ENCODE assay signal across 1 cellular context in genomic region chr4:17560065-17560673, GRCh38.
TF ChIP-seq lines count a peak whose summit lies in the region.

No MANE protein-coding gene starts in this region.

TF ChIP-seq in HepG2, 621 proteins besides CTCF, POLR2A, EP300 and RAD21 (continued from another document and continues in another):
- TF ChIP-seq ZNF512B (CRISPR knock-in tag; IDR thresholded peaks at IDR 0.05; ENCODE audit: borderline replicate concordance) = no peak
- TF ChIP-seq, protein P1, sequence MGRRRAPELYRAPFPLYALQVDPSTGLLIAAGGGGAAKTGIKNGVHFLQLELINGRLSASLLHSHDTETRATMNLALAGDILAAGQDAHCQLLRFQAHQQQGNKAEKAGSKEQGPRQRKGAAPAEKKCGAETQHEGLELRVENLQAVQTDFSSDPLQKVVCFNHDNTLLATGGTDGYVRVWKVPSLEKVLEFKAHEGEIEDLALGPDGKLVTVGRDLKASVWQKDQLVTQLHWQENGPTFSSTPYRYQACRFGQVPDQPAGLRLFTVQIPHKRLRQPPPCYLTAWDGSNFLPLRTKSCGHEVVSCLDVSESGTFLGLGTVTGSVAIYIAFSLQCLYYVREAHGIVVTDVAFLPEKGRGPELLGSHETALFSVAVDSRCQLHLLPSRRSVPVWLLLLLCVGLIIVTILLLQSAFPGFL (CRISPR knock-in tag; IDR thresholded peaks at IDR 0.05) = no peak
- no peak for TF ChIP-seq MAFF (IDR thresholded peaks at IDR 0.05; ENCODE audit: low read depth, low read length)
- TF ChIP-seq FOXC1 (CRISPR knock-in tag; IDR thresholded peaks at IDR 0.05; ENCODE audit: borderline replicate concordance) = no peak
- TF ChIP-seq SSRP1 (CRISPR knock-in tag; IDR thresholded peaks at IDR 0.05) = no peak; the same call in 1 of the 2 replicates
- TF ChIP-seq, protein P2, sequence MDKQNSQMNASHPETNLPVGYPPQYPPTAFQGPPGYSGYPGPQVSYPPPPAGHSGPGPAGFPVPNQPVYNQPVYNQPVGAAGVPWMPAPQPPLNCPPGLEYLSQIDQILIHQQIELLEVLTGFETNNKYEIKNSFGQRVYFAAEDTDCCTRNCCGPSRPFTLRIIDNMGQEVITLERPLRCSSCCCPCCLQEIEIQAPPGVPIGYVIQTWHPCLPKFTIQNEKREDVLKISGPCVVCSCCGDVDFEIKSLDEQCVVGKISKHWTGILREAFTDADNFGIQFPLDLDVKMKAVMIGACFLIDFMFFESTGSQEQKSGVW (CRISPR knock-in tag; IDR thresholded peaks at IDR 0.05; ENCODE audit: borderline replicate concordance) = no peak
- TF ChIP-seq RXRA (CRISPR knock-in tag; IDR thresholded peaks at IDR 0.05) = peak; percentile 43
- TF ChIP-seq, protein P3, sequence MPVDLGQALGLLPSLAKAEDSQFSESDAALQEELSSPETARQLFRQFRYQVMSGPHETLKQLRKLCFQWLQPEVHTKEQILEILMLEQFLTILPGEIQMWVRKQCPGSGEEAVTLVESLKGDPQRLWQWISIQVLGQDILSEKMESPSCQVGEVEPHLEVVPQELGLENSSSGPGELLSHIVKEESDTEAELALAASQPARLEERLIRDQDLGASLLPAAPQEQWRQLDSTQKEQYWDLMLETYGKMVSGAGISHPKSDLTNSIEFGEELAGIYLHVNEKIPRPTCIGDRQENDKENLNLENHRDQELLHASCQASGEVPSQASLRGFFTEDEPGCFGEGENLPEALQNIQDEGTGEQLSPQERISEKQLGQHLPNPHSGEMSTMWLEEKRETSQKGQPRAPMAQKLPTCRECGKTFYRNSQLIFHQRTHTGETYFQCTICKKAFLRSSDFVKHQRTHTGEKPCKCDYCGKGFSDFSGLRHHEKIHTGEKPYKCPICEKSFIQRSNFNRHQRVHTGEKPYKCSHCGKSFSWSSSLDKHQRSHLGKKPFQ (CRISPR knock-in tag; IDR thresholded peaks at IDR 0.05; ENCODE audit: insufficient replicate concordance) = no peak
- TF ChIP-seq TCF7 (IDR thresholded peaks at IDR 0.05; ENCODE audit: low read depth) = no peak
- TF ChIP-seq ZNF567 (CRISPR knock-in tag; IDR thresholded peaks at IDR 0.05; ENCODE audit: borderline replicate concordance) = no peak
- TF ChIP-seq RFX1 (IDR thresholded peaks at IDR 0.05) = peak; percentile 47
- no peak for TF ChIP-seq PITX1 (CRISPR knock-in tag; IDR thresholded peaks at IDR 0.05)
- TF ChIP-seq, protein P4, sequence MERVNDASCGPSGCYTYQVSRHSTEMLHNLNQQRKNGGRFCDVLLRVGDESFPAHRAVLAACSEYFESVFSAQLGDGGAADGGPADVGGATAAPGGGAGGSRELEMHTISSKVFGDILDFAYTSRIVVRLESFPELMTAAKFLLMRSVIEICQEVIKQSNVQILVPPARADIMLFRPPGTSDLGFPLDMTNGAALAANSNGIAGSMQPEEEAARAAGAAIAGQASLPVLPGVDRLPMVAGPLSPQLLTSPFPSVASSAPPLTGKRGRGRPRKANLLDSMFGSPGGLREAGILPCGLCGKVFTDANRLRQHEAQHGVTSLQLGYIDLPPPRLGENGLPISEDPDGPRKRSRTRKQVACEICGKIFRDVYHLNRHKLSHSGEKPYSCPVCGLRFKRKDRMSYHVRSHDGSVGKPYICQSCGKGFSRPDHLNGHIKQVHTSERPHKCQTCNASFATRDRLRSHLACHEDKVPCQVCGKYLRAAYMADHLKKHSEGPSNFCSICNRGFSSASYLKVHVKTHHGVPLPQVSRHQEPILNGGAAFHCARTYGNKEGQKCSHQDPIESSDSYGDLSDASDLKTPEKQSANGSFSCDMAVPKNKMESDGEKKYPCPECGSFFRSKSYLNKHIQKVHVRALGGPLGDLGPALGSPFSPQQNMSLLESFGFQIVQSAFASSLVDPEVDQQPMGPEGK (CRISPR knock-in tag; IDR thresholded peaks at IDR 0.05) = peak; percentile 18; the same call in 1 of the 2 replicates
- TF ChIP-seq ZNF253 (CRISPR knock-in tag; IDR thresholded peaks at IDR 0.05; ENCODE audit: borderline replicate concordance) = no peak
- no peak for TF ChIP-seq ZNF549 (CRISPR knock-in tag; IDR thresholded peaks at IDR 0.05)
- TF ChIP-seq SMARCE1 (IDR thresholded peaks at IDR 0.05; ENCODE audit: borderline replicate concordance) = no peak
- TF ChIP-seq ZMAT3 (CRISPR knock-in tag; conservative IDR thresholded peaks at IDR 0.05) = no peak
- no peak for TF ChIP-seq SRY (CRISPR knock-in tag; IDR thresholded peaks at IDR 0.05)
- no peak for TF ChIP-seq ZNF792 (CRISPR knock-in tag; IDR thresholded peaks at IDR 0.05)
- no peak for TF ChIP-seq THAP7 (CRISPR knock-in tag; IDR thresholded peaks at IDR 0.05)
- TF ChIP-seq ZGPAT (CRISPR knock-in tag; IDR thresholded peaks at IDR 0.05) = no peak
- TF ChIP-seq, protein P5, sequence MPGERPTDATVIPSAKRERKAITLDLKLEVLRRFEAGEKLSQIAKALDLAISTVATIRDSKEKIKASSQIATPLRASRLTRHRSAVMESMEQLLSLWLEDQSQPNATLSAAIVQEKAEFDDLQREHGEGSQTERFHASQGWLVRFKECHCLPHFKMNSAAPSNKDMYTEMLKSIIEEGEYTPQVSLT (CRISPR knock-in tag; IDR thresholded peaks at IDR 0.05; ENCODE audit: borderline replicate concordance, low read depth) = no peak
- no peak for TF ChIP-seq ZNF383 (CRISPR knock-in tag; IDR thresholded peaks at IDR 0.05; ENCODE audit: borderline replicate concordance)
- TF ChIP-seq KLF11 (CRISPR knock-in tag; IDR thresholded peaks at IDR 0.05) = no peak
- no peak for TF ChIP-seq ZNF225 (CRISPR knock-in tag; IDR thresholded peaks at IDR 0.05)
- TF ChIP-seq ZNF232 (CRISPR knock-in tag; IDR thresholded peaks at IDR 0.05; ENCODE audit: borderline replicate concordance) = no peak
- TF ChIP-seq ARNT (IDR thresholded peaks at IDR 0.05) = no peak
- TF ChIP-seq ZNF773 (CRISPR knock-in tag; IDR thresholded peaks at IDR 0.05; ENCODE audit: borderline replicate concordance) = no peak
- TF ChIP-seq, protein P6, sequence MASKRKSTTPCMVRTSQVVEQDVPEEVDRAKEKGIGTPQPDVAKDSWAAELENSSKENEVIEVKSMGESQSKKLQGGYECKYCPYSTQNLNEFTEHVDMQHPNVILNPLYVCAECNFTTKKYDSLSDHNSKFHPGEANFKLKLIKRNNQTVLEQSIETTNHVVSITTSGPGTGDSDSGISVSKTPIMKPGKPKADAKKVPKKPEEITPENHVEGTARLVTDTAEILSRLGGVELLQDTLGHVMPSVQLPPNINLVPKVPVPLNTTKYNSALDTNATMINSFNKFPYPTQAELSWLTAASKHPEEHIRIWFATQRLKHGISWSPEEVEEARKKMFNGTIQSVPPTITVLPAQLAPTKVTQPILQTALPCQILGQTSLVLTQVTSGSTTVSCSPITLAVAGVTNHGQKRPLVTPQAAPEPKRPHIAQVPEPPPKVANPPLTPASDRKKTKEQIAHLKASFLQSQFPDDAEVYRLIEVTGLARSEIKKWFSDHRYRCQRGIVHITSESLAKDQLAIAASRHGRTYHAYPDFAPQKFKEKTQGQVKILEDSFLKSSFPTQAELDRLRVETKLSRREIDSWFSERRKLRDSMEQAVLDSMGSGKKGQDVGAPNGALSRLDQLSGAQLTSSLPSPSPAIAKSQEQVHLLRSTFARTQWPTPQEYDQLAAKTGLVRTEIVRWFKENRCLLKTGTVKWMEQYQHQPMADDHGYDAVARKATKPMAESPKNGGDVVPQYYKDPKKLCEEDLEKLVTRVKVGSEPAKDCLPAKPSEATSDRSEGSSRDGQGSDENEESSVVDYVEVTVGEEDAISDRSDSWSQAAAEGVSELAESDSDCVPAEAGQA (IDR thresholded peaks at IDR 0.05; ENCODE audit: low read depth) = no peak
- TF ChIP-seq, protein P6 (CRISPR knock-in tag; IDR thresholded peaks at IDR 0.05; ENCODE audit: borderline replicate concordance) = no peak
- 0 out of 2 replicates have a peak, but pooled peaks have one; percentile 0 for TF ChIP-seq NCOA1 (CRISPR knock-in tag; IDR thresholded peaks at IDR 0.05)
- TF ChIP-seq RFXANK (CRISPR knock-in tag; IDR thresholded peaks at IDR 0.05) = no peak
- no peak for TF ChIP-seq AGO2 (optimal IDR thresholded peaks at IDR 0.05; ENCODE audit: low read depth, low read length)
- no peak for TF ChIP-seq ZNF766 (CRISPR knock-in tag; IDR thresholded peaks at IDR 0.05; ENCODE audit: borderline replicate concordance)
- TF ChIP-seq MTERF4 (CRISPR knock-in tag; IDR thresholded peaks at IDR 0.05) = no peak
- TF ChIP-seq ZNF180 (CRISPR knock-in tag; IDR thresholded peaks at IDR 0.05; ENCODE audit: borderline replicate concordance, low read depth) = no peak
- TF ChIP-seq XRCC5 (optimal IDR thresholded peaks at IDR 0.05; ENCODE audit: low read length) = no peak
- TF ChIP-seq GLI4 (CRISPR knock-in tag; IDR thresholded peaks at IDR 0.05; ENCODE audit: borderline replicate concordance) = no peak
- no peak for TF ChIP-seq ZNF484 (CRISPR knock-in tag; IDR thresholded peaks at IDR 0.05; ENCODE audit: borderline replicate concordance, low read depth)
- no peak; the same call in 1 of the 2 replicates for TF ChIP-seq NR2F6 (IDR thresholded peaks at IDR 0.05)
- peak; percentile 52; the same call in 1 of the 2 replicates for TF ChIP-seq NR2F6 (CRISPR knock-in tag; IDR thresholded peaks at IDR 0.05)
- no peak for TF ChIP-seq KLF12 (CRISPR knock-in tag; IDR thresholded peaks at IDR 0.05; ENCODE audit: borderline replicate concordance)
- no peak for TF ChIP-seq NBN (conservative IDR thresholded peaks at IDR 0.05)
- TF ChIP-seq, protein P7, sequence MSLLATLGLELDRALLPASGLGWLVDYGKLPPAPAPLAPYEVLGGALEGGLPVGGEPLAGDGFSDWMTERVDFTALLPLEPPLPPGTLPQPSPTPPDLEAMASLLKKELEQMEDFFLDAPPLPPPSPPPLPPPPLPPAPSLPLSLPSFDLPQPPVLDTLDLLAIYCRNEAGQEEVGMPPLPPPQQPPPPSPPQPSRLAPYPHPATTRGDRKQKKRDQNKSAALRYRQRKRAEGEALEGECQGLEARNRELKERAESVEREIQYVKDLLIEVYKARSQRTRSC (CRISPR knock-in tag; IDR thresholded peaks at IDR 0.05; ENCODE audit: low read depth) = no peak
- no peak for TF ChIP-seq ATF7-NPFF (CRISPR knock-in tag; IDR thresholded peaks at IDR 0.05; ENCODE audit: low read depth)
- peak; percentile 20 for TF ChIP-seq SKI (IDR thresholded peaks at IDR 0.05; ENCODE audit: partially characterized antibody)
- no peak for TF ChIP-seq ZNF674 (CRISPR knock-in tag; IDR thresholded peaks at IDR 0.05; ENCODE audit: low read depth)
- TF ChIP-seq PAF1 (CRISPR knock-in tag; IDR thresholded peaks at IDR 0.05) = no peak
- no peak for TF ChIP-seq TBL1XR1 (IDR thresholded peaks at IDR 0.05; ENCODE audit: borderline replicate concordance, low read length, partially characterized antibody)
